In genomic region chr1:226526801-226527595, GRCh38 we compare ENCODE assay signal across 10 cellular contexts. TPM values are rescaled to one million over a fixed set of nuclear protein-coding genes. Genes with fewer than 3 reads are reported as not detected.
DNase-seq lines count a peak whose midpoint lies in the region; ATAC-seq and TF ChIP-seq lines count a peak whose summit lies in the region.
"Had no signal": no experiment of that assay in that cellular context is flagged by ENCODE, and none has a peak within 500 bp of the region (broad histone marks: within the 10 kb centered on the region; RNA-seq: fewer than 3 reads in every experiment).

No MANE protein-coding gene starts in this region.

- H3K27ac Mint-ChIP-seq in CD8-positive, alpha-beta T cell: no peak overlapping the region

- H3K4me1 ChIP-seq in CD8-positive, alpha-beta T cell (ENCODE audit: insufficient read depth, low read length): no peaks in the 10 kb centered on the region

- H3K36me3 ChIP-seq in CD8-positive, alpha-beta T cell (ENCODE audit: insufficient read depth, low read length): no peaks in the 10 kb centered on the region

- DNase-seq in RPMI8226: peak; percentile 30
- DNase-seq in fibroblast of pulmonary artery (ENCODE audit: low read depth): peak; percentile 31
- DNase-seq in pulmonary artery endothelial cell (ENCODE audit: low read depth, low spot score): peak; percentile 24
- no peak for DNase-seq in CD8-positive, alpha-beta T cell
- no peak for DNase-seq in activated T-cell treated with anti-CD3 and anti-CD28 coated beads, Interleukin-2, amount 50 U/mL, for 1 hour
- no peak for DNase-seq in KBM-7
- DNase-seq in NOMO-1 treated with DMSO at 0.1 percent for 48 hours (lab: John Stamatoyannopoulos, UW; ENCODE audit: unreplicated experiment): no peak
- DNase-seq: central memory CD4-positive, alpha-beta T cell; MV-4-11 had no signal

- peaks cover 14% of the 10 kb centered on the region for H3K27me3 Mint-ChIP-seq in CD8-positive, alpha-beta T cell (ENCODE audit: low read depth)

- CTCF ChIA-PET in CD8-positive, alpha-beta T cell (lab: Charles Lee): interaction anchor here (0.7 to 1.2 kb wide), 3 partner anchors 12 to 79 kb away, joined by 3 read pairs; no protein-coding TSS in a partner anchor

- H3K9me3 ChIP-seq in CD8-positive, alpha-beta T cell (ENCODE audit: low read length): no peaks in the 10 kb centered on the region

- intact Hi-C loops in CD8-positive, alpha-beta T cell (cut with DNase I, micrococcal nuclease): no loop called here

- TF ChIP-seq CTCF in fibroblast of pulmonary artery (IDR thresholded peaks at IDR 0.05; ENCODE audit: low read length, missing control alignments): no peak
- no peak for TF ChIP-seq CTCF in CD8-positive, alpha-beta T cell (IDR thresholded peaks at IDR 0.05)

- no peaks in the 10 kb centered on the region for H3K4me1 Mint-ChIP-seq in CD8-positive, alpha-beta T cell (ENCODE audit: low read depth)

- in situ Hi-C loops in KBM-7 (cut with MboI; ENCODE audit: low pct_unique_long_range_greater_than_20kb, low sequenced_read_pairs): no loop called here

- H3K4me3 Mint-ChIP-seq in CD8-positive, alpha-beta T cell: no peak overlapping the region

- no peaks in the 10 kb centered on the region for H3K27me3 ChIP-seq in CD8-positive, alpha-beta T cell (ENCODE audit: insufficient read depth, low read length)

- no peak overlapping the region for H3K4me3 ChIP-seq in fibroblast of pulmonary artery (replicated peaks; ENCODE audit: low read depth, low read length)
- no peak overlapping the region for H3K4me3 ChIP-seq in CD8-positive, alpha-beta T cell (ENCODE audit: low read depth, low read length)

- H3K27ac ChIP-seq in CD8-positive, alpha-beta T cell (ENCODE audit: low read depth, low read length): no peak overlapping the region

- POLR2A ChIA-PET in CD8-positive, alpha-beta T cell (lab: Charles Lee): no interaction called here

- H3K36me3 Mint-ChIP-seq in CD8-positive, alpha-beta T cell: no peaks in the 10 kb centered on the region

- H3K9me3 Mint-ChIP-seq in CD8-positive, alpha-beta T cell: peaks cover 3% of the 10 kb centered on the region

- peak; percentile 59 for ATAC-seq in GM18867 (IDR thresholded peaks at IDR 0.05; ENCODE audit: unreplicated experiment)
- no peak for ATAC-seq in CD8-positive, alpha-beta T cell

RNA-seq across cellular contexts. Expression of gene STUM, which starts 21.6 kb away (rescaled TPM):
- not detected in 2 replicates for total RNA-seq in pulmonary artery endothelial cell
- not detected for total RNA-seq in CD8-positive, alpha-beta T cell

Comparison
In these comparisons a context has a peak if more than half of its experiments do, and no peak if none do; other contexts are left out.
1. DNase-seq: peak in RPMI8226 (single experiment), fibroblast of pulmonary artery (single experiment) and pulmonary artery endothelial cell (single experiment); none in CD8-positive, alpha-beta T cell (0 of 7), activated T-cell treated with anti-CD3 and anti-CD28 coated beads, Interleukin-2, amount 50 U/mL, for 1 hour (single experiment), KBM-7 (single experiment) and NOMO-1 treated with DMSO at 0.1 percent for 48 hours (single experiment).